Comparison of ENCODE assay signal across 23 cellular contexts in the genomic region with DNA sequence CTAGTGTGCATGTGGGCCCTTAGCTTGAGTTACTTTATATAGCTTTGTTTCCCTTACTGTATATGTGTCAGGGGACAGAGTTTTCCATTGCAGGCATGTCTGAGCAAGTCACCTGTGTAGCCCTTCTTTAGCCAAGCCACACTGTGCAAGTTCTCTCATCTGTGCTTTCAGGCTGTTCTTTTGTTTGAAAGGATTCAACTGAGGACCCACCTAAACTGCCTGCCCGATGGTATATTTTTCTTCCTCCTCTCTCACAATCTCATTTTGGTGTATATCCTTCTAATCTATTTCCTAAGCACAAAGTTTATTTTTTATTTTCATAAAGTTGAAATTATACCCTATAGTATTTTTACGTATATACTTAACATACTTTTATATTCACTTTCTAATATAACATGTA.
DNase-seq lines count a peak whose midpoint lies in the region; ATAC-seq, FAIRE-seq and TF ChIP-seq lines count a peak whose summit lies in the region.
"Had no signal": no experiment of that assay in that cellular context is flagged by ENCODE, and none has a peak within 500 bp of the region (broad histone marks: within the 10 kb centered on the region; RNA-seq: fewer than 3 reads in every experiment).

No MANE protein-coding gene starts in this region.

- H3K4me3 ChIP-seq in A549: no peak overlapping the region
- H3K4me3 ChIP-seq in SU-DHL-6 (ENCODE audit: insufficient read depth, low read length, poor library complexity, severe bottlenecking): no peak overlapping the region
- H3K4me3 ChIP-seq in bronchial epithelial cell (ENCODE audit: low read depth, low read length): no peak overlapping the region
- H3K4me3 ChIP-seq: GM23248 had no signal

- H3K9ac ChIP-seq in SU-DHL-6 (ENCODE audit: low read length): no peak overlapping the region
- H3K9ac ChIP-seq: GM23248 had no signal

- CTCF ChIA-PET in A549 (lab: Yijun Ruan, JAX): no interaction called here

- no peaks in the 10 kb centered on the region for H3K4me1 ChIP-seq in A549

- no peaks in the 10 kb centered on the region for H3K9me2 ChIP-seq in SU-DHL-6 (replicated peaks; ENCODE audit: insufficient read depth, low read length)

- POLR2A ChIA-PET in A549 (lab: Yijun Ruan, JAX): no interaction called here

- H3K79me2 ChIP-seq in SU-DHL-6 (ENCODE audit: insufficient read depth, low read length): no peaks in the 10 kb centered on the region

- WGBS in A549 (ENCODE audit: missing lambda C conversion rate): 51% methylated on average over 2 of the region's 2 CpGs

- H2AFZ ChIP-seq in SU-DHL-6 (ENCODE audit: low read depth, low read length, severe bottlenecking): peak overlapping the region; percentile 11
- H2AFZ ChIP-seq: GM23248 had no signal

- H3K27me3 ChIP-seq in SU-DHL-6 (ENCODE audit: low read length) (no peaks in the 10 kb centered on the region), bronchial epithelial cell (ENCODE audit: control insufficient read depth, insufficient read depth, low read length) (no peaks in the 10 kb centered on the region)

- H4K20me1 ChIP-seq in SU-DHL-6 (ENCODE audit: low read depth, low read length): no peaks in the 10 kb centered on the region

- FAIRE-seq in A549 (lab: Jason Lieb, UNC) (no peak), bronchial epithelial cell (lab: Jason Lieb, UNC) (no peak)
- FAIRE-seq: GM12891 had no signal

- TF ChIP-seq EP300 in A549 (IDR thresholded peaks at IDR 0.05): no peak

- DNase-seq in NCI-H2227 (lab: John Stamatoyannopoulos, UW; ENCODE audit: unreplicated experiment): peak; percentile 1
- no peak for DNase-seq in NCI-H2227 treated with DMSO at 0.1 percent for 48 hours (lab: John Stamatoyannopoulos, UW)
- no peak for DNase-seq in A549 (ENCODE audit: low read depth in 1 of 2, low spot score in 1 of 2)
- peak; percentile 1 for DNase-seq in bronchial epithelial cell (ENCODE audit: low read depth)
- no peak for DNase-seq in GOT3 (lab: John Stamatoyannopoulos, UW)
- DNase-seq: 8988T; AML-193; CD4-positive, alpha-beta memory T cell; DMS153; DND-41; EL; GM23248; H7; IMR-90; Karpas-422; KBM-7 had no signal

- ATAC-seq in A549 (no peak), HG03439 (IDR thresholded peaks at IDR 0.05; ENCODE audit: unreplicated experiment) (no peak), HG03175 (IDR thresholded peaks at IDR 0.05; ENCODE audit: unreplicated experiment) (no peak)
- ATAC-seq: HCT116 had no signal

- no peaks in the 10 kb centered on the region for H3K36me3 ChIP-seq in SU-DHL-6 (ENCODE audit: low read length)
- no peaks in the 10 kb centered on the region for H3K36me3 ChIP-seq in bronchial epithelial cell (ENCODE audit: control insufficient read depth, insufficient read depth, low read length)

- no peak for TF ChIP-seq RAD21 in A549 (conservative IDR thresholded peaks at IDR 0.05 in 1 of 2, IDR thresholded peaks at IDR 0.05 in 1 of 2)

- H3K9me3 ChIP-seq in A549 (0 out of 3 replicates have a peak, but pooled peaks cover 2% of the 10 kb centered on the region), SU-DHL-6 (ENCODE audit: insufficient read depth, low read length) (peaks cover 8% of the 10 kb centered on the region; the same call in 1 of the 2 replicates)

- H3K27ac ChIP-seq in A549 (no peak overlapping the region), SU-DHL-6 (ENCODE audit: low read depth, low read length) (no peak overlapping the region)
- H3K27ac ChIP-seq: C4-2B, GM23248, HL-60 had no signal

- no peak for TF ChIP-seq POLR2A in A549 (IDR thresholded peaks at IDR 0.05; ENCODE audit: low read length)

- no peak for TF ChIP-seq CTCF in A549 (IDR thresholded peaks at IDR 0.05)
- no peak for TF ChIP-seq CTCF in SU-DHL-6 (IDR thresholded peaks at IDR 0.05; ENCODE audit: insufficient read depth, low read length, poor library complexity, severe bottlenecking)
- TF ChIP-seq CTCF in bronchial epithelial cell (IDR thresholded peaks at IDR 0.05; ENCODE audit: insufficient read depth, low read length, severe bottlenecking): no peak

- no peaks in the 10 kb centered on the region for H3F3A ChIP-seq in SU-DHL-6 (ENCODE audit: insufficient read depth)

- H3K4me2 ChIP-seq in A549 (no peak overlapping the region), SU-DHL-6 (ENCODE audit: low read depth, low read length, poor library complexity, severe bottlenecking) (no peak overlapping the region)

TF ChIP-seq in A549, 52 proteins besides CTCF, POLR2A, EP300 and RAD21:
- TF ChIP-seq ZFP36 (IDR thresholded peaks at IDR 0.05; ENCODE audit: borderline replicate concordance, partially characterized antibody) (peak; percentile 95), RARB (CRISPR knock-in tag; IDR thresholded peaks at IDR 0.05) (no peak)

Comparison
In these comparisons a context has a peak if more than half of its experiments do, and no peak if none do; other contexts are left out.
1. DNase-seq: peak in NCI-H2227 (single experiment) and bronchial epithelial cell (single experiment); none in NCI-H2227 treated with DMSO at 0.1 percent for 48 hours (single experiment), A549 (0 of 2) and GOT3 (single experiment).